1 cellular context compared by ENCODE assay signal in the genomic region with DNA sequence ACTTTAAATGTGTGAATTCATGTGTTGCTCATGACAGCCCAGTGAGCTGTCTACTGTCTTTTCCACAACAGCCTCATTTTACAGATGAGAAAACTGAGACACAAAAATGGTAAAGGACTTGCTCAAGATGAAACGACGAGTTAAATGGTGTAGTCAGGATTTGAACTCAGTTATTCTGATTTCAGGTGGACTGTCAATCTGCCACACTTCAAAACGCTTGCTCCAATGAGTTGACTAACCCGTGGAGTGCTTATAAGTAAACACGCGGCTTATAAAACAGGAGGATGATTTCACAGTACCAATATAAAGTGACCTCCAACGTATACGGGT.
TF ChIP-seq lines count a peak whose summit lies in the region.

No MANE protein-coding gene starts in this region.

TF ChIP-seq in GM12878, 131 proteins besides CTCF, POLR2A, EP300 and RAD21:
- TF ChIP-seq CREB1 (IDR thresholded peaks at IDR 0.05; ENCODE audit: low read depth) (no peak), YY1 (IDR thresholded peaks at IDR 0.05; ENCODE audit: low read depth, low read length) (no peak), MEF2B (IDR thresholded peaks at IDR 0.05; ENCODE audit: partially characterized antibody, poor library complexity, severe bottlenecking) (no peak), ETV6 (conservative IDR thresholded peaks at IDR 0.05 in 1 of 2, IDR thresholded peaks at IDR 0.05 in 1 of 2; ENCODE audit: borderline replicate concordance in 1 of 2, low read depth in 1 of 2) (no peak), EGR1 (IDR thresholded peaks at IDR 0.05; ENCODE audit: borderline replicate concordance in 1 of 2, low read depth in 2 of 2, low read length in 2 of 2) (no peak), NR2C1 (IDR thresholded peaks at IDR 0.05) (no peak), BCL11A (IDR thresholded peaks at IDR 0.05; ENCODE audit: low read depth, low read length) (no peak), BRCA1 (IDR thresholded peaks at IDR 0.05; ENCODE audit: low read depth, low read length) (no peak), ZNF217 (IDR thresholded peaks at IDR 0.05) (no peak), SPI1 (IDR thresholded peaks at IDR 0.05; ENCODE audit: borderline replicate concordance, insufficient read depth, low read depth, low read length) (no peak), JUNB (IDR thresholded peaks at IDR 0.05) (no peak)
- TF ChIP-seq, protein P1, sequence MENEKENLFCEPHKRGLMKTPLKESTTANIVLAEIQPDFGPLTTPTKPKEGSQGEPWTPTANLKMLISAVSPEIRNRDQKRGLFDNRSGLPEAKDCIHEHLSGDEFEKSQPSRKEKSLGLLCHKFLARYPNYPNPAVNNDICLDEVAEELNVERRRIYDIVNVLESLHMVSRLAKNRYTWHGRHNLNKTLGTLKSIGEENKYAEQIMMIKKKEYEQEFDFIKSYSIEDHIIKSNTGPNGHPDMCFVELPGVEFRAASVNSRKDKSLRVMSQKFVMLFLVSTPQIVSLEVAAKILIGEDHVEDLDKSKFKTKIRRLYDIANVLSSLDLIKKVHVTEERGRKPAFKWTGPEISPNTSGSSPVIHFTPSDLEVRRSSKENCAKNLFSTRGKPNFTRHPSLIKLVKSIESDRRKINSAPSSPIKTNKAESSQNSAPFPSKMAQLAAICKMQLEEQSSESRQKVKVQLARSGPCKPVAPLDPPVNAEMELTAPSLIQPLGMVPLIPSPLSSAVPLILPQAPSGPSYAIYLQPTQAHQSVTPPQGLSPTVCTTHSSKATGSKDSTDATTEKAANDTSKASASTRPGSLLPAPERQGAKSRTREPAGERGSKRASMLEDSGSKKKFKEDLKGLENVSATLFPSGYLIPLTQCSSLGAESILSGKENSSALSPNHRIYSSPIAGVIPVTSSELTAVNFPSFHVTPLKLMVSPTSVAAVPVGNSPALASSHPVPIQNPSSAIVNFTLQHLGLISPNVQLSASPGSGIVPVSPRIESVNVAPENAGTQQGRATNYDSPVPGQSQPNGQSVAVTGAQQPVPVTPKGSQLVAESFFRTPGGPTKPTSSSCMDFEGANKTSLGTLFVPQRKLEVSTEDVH (IDR thresholded peaks at IDR 0.05; ENCODE audit: low read depth, partially characterized antibody) = no peak
- TF ChIP-seq, protein P2, sequence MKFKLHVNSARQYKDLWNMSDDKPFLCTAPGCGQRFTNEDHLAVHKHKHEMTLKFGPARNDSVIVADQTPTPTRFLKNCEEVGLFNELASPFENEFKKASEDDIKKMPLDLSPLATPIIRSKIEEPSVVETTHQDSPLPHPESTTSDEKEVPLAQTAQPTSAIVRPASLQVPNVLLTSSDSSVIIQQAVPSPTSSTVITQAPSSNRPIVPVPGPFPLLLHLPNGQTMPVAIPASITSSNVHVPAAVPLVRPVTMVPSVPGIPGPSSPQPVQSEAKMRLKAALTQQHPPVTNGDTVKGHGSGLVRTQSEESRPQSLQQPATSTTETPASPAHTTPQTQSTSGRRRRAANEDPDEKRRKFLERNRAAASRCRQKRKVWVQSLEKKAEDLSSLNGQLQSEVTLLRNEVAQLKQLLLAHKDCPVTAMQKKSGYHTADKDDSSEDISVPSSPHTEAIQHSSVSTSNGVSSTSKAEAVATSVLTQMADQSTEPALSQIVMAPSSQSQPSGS (IDR thresholded peaks at IDR 0.05; ENCODE audit: low read length) = no peak
- TF ChIP-seq, protein P3, sequence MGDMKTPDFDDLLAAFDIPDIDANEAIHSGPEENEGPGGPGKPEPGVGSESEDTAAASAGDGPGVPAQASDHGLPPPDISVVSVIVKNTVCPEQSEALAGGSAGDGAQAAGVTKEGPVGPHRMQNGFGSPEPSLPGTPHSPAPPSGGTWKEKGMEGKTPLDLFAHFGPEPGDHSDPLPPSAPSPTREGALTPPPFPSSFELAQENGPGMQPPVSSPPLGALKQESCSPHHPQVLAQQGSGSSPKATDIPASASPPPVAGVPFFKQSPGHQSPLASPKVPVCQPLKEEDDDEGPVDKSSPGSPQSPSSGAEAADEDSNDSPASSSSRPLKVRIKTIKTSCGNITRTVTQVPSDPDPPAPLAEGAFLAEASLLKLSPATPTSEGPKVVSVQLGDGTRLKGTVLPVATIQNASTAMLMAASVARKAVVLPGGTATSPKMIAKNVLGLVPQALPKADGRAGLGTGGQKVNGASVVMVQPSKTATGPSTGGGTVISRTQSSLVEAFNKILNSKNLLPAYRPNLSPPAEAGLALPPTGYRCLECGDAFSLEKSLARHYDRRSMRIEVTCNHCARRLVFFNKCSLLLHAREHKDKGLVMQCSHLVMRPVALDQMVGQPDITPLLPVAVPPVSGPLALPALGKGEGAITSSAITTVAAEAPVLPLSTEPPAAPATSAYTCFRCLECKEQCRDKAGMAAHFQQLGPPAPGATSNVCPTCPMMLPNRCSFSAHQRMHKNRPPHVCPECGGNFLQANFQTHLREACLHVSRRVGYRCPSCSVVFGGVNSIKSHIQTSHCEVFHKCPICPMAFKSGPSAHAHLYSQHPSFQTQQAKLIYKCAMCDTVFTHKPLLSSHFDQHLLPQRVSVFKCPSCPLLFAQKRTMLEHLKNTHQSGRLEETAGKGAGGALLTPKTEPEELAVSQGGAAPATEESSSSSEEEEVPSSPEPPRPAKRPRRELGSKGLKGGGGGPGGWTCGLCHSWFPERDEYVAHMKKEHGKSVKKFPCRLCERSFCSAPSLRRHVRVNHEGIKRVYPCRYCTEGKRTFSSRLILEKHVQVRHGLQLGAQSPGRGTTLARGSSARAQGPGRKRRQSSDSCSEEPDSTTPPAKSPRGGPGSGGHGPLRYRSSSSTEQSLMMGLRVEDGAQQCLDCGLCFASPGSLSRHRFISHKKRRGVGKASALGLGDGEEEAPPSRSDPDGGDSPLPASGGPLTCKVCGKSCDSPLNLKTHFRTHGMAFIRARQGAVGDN (IDR thresholded peaks at IDR 0.05) = no peak
- TF ChIP-seq, protein P4, sequence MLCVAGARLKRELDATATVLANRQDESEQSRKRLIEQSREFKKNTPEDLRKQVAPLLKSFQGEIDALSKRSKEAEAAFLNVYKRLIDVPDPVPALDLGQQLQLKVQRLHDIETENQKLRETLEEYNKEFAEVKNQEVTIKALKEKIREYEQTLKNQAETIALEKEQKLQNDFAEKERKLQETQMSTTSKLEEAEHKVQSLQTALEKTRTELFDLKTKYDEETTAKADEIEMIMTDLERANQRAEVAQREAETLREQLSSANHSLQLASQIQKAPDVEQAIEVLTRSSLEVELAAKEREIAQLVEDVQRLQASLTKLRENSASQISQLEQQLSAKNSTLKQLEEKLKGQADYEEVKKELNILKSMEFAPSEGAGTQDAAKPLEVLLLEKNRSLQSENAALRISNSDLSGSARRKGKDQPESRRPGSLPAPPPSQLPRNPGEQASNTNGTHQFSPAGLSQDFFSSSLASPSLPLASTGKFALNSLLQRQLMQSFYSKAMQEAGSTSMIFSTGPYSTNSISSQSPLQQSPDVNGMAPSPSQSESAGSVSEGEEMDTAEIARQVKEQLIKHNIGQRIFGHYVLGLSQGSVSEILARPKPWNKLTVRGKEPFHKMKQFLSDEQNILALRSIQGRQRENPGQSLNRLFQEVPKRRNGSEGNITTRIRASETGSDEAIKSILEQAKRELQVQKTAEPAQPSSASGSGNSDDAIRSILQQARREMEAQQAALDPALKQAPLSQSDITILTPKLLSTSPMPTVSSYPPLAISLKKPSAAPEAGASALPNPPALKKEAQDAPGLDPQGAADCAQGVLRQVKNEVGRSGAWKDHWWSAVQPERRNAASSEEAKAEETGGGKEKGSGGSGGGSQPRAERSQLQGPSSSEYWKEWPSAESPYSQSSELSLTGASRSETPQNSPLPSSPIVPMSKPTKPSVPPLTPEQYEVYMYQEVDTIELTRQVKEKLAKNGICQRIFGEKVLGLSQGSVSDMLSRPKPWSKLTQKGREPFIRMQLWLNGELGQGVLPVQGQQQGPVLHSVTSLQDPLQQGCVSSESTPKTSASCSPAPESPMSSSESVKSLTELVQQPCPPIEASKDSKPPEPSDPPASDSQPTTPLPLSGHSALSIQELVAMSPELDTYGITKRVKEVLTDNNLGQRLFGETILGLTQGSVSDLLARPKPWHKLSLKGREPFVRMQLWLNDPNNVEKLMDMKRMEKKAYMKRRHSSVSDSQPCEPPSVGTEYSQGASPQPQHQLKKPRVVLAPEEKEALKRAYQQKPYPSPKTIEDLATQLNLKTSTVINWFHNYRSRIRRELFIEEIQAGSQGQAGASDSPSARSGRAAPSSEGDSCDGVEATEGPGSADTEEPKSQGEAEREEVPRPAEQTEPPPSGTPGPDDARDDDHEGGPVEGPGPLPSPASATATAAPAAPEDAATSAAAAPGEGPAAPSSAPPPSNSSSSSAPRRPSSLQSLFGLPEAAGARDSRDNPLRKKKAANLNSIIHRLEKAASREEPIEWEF (IDR thresholded peaks at IDR 0.05; ENCODE audit: insufficient replicate concordance, low read depth, low read length) = no peak
